18 cellular contexts compared by ENCODE assay signal in genomic region chr10:45198596-45199379, GRCh38.
DNase-seq lines count a peak whose midpoint lies in the region; ATAC-seq and TF ChIP-seq lines count a peak whose summit lies in the region.
"Had no signal": no experiment of that assay in that cellular context is flagged by ENCODE, and none has a peak within 500 bp of the region (broad histone marks: within the 10 kb centered on the region; RNA-seq: fewer than 3 reads in every experiment).

No MANE protein-coding gene starts in this region.

- H3K4me1 ChIP-seq in foreskin keratinocyte (no peaks in the 10 kb centered on the region), transverse colon (no peaks in the 10 kb centered on the region)
- H3K4me1 ChIP-seq: A549 had no signal

- TF ChIP-seq CTCF in foreskin keratinocyte (conservative IDR thresholded peaks at IDR 0.05): no peak
- no peak for TF ChIP-seq CTCF in transverse colon (IDR thresholded peaks at IDR 0.05)

- peak; percentile 9 for DNase-seq in AG08396 (ENCODE audit: low spot score)
- peak; percentile 26 for DNase-seq in H7
- no peak for DNase-seq in foreskin keratinocyte
- peak; percentile 32 for DNase-seq in retina
- DNase-seq in transverse colon: no peak
- no peak for DNase-seq in NCI-H1436 (lab: John Stamatoyannopoulos, UW)
- DNase-seq in stimulated activated CD4-positive, alpha-beta T cell treated with anti-CD3 and anti-CD28 coated beads, Interleukin-12 subunit alpha, Interleukin-12 subunit beta, amount 100 ng/mL, for 4 hours: no peak
- DNase-seq: COR-L47, DMS79, GDM1, NCI-H146, NCI-H2107, NCI-H446, NCI-H748 treated with DMSO at 0.1 percent for 48 hours, PC-9 had no signal

- TF ChIP-seq POLR2A in transverse colon (IDR thresholded peaks at IDR 0.05): no peak

- no peak for TF ChIP-seq EP300 in transverse colon (IDR thresholded peaks at IDR 0.05; ENCODE audit: low read depth)

- 78% methylated on average over 44 of the region's 53 CpGs; no CpG with 5 or more reads in 1 of the 2 donors for WGBS in transverse colon (ENCODE audit: low coverage in 1 of 2), 2 donors

- in situ Hi-C loops in transverse colon (cut with MboI; ENCODE audit: low pct_ligation_motif_present in 1 of 4, low pct_unique_long_range_greater_than_20kb in 1 of 4, low sequenced_read_pairs in 3 of 4): no loop called here

- no peak overlapping the region for H3K27ac ChIP-seq in foreskin keratinocyte
- H3K27ac ChIP-seq in transverse colon: no peak overlapping the region
- H3K27ac ChIP-seq: A549, PC-9 had no signal

- H3K4me3 ChIP-seq in H7 (ENCODE audit: insufficient read depth, low read depth, low read length): no peak overlapping the region
- H3K4me3 ChIP-seq in transverse colon: no peak overlapping the region
- H3K4me3 ChIP-seq: A549, PC-9 had no signal

- no peaks in the 10 kb centered on the region for H3K27me3 ChIP-seq in H7 (ENCODE audit: control insufficient read depth, insufficient read depth, low read length)
- H3K27me3 ChIP-seq in foreskin keratinocyte: peaks cover 10% of the 10 kb centered on the region
- peaks cover 8% of the 10 kb centered on the region for H3K27me3 ChIP-seq in transverse colon

- H3K9me3 ChIP-seq in transverse colon: no peaks in the 10 kb centered on the region
- H3K9me3 ChIP-seq: A549 had no signal

- H3K36me3 ChIP-seq in H7 (replicated peaks; ENCODE audit: control insufficient read depth, insufficient read depth, low read length) (no peaks in the 10 kb centered on the region), transverse colon (no peaks in the 10 kb centered on the region)

- intact Hi-C loops in transverse colon (cut with DNase I; ENCODE audit: low total_unique reads): no loop called here

- ATAC-seq in foreskin keratinocyte (peak; percentile 33), HG03280 (IDR thresholded peaks at IDR 0.05; ENCODE audit: unreplicated experiment) (no peak)
- ATAC-seq: A549, HCT116 had no signal

Comparison
In these comparisons a context has a peak if more than half of its experiments do, and no peak if none do; other contexts are left out.
1. DNase-seq: peak in AG08396 (single experiment), H7 (single experiment) and retina (single experiment); none in foreskin keratinocyte (0 of 2), transverse colon (single experiment), NCI-H1436 (single experiment) and stimulated activated CD4-positive, alpha-beta T cell treated with anti-CD3 and anti-CD28 coated beads, Interleukin-12 subunit alpha, Interleukin-12 subunit beta, amount 100 ng/mL, for 4 hours (single experiment).